ENCODE assay signal across 2 cellular contexts in genomic region chr19:19026299-19026971, GRCh38.
TF ChIP-seq lines count a peak whose summit lies in the region.

No MANE protein-coding gene starts in this region.

TF ChIP-seq in IMR-90, 13 proteins besides CTCF, POLR2A, EP300 and RAD21:
- TF ChIP-seq USF2 (IDR thresholded peaks at IDR 0.05; ENCODE audit: low read depth, low read length): no peak
- no peak for TF ChIP-seq BHLHE40 (IDR thresholded peaks at IDR 0.05; ENCODE audit: low read depth, low read length)
- no peak for TF ChIP-seq MXI1 (IDR thresholded peaks at IDR 0.05; ENCODE audit: borderline replicate concordance, low read depth, low read length)
- no peak for TF ChIP-seq CEBPB (IDR thresholded peaks at IDR 0.05; ENCODE audit: low read depth, low read length)
- TF ChIP-seq MAFK (IDR thresholded peaks at IDR 0.05; ENCODE audit: low read depth, low read length): no peak
- TF ChIP-seq SMC3 (IDR thresholded peaks at IDR 0.05; ENCODE audit: low read depth, low read length): no peak
- TF ChIP-seq MAZ (IDR thresholded peaks at IDR 0.05; ENCODE audit: borderline replicate concordance, low read depth, low read length): no peak
TF ChIP-seq in IMR-90: peak in this region for 0.

TF ChIP-seq in HepG2, 621 proteins besides CTCF, POLR2A, EP300 and RAD21:
- TF ChIP-seq HDAC2 (CRISPR knock-in tag; IDR thresholded peaks at IDR 0.05) (no peak), ZNF468 (CRISPR knock-in tag; IDR thresholded peaks at IDR 0.05) (no peak), ZNF292 (CRISPR knock-in tag; IDR thresholded peaks at IDR 0.05; ENCODE audit: borderline replicate concordance, low read depth) (no peak), ZNF30 (CRISPR knock-in tag; IDR thresholded peaks at IDR 0.05) (no peak), ZNF547 (CRISPR knock-in tag; IDR thresholded peaks at IDR 0.05) (no peak), SATB2 (CRISPR knock-in tag; IDR thresholded peaks at IDR 0.05) (no peak), ZNF772 (CRISPR knock-in tag; IDR thresholded peaks at IDR 0.05) (no peak), ZNF605 (CRISPR knock-in tag; IDR thresholded peaks at IDR 0.05) (no peak), ARID4A (CRISPR knock-in tag; IDR thresholded peaks at IDR 0.05; ENCODE audit: borderline replicate concordance) (no peak), ZNF747 (CRISPR knock-in tag; IDR thresholded peaks at IDR 0.05; ENCODE audit: borderline replicate concordance) (no peak), MTF1 (CRISPR knock-in tag; IDR thresholded peaks at IDR 0.05) (no peak), STAG1 (CRISPR knock-in tag; IDR thresholded peaks at IDR 0.05) (peak; percentile 51), ZNF234 (CRISPR knock-in tag; conservative IDR thresholded peaks at IDR 0.05) (no peak), ZSCAN20 (CRISPR knock-in tag; IDR thresholded peaks at IDR 0.05; ENCODE audit: borderline replicate concordance) (no peak), MED8 (CRISPR knock-in tag; IDR thresholded peaks at IDR 0.05; ENCODE audit: insufficient replicate concordance) (peak; percentile 28), ZNF710 (CRISPR knock-in tag; IDR thresholded peaks at IDR 0.05; ENCODE audit: borderline replicate concordance) (no peak)
- TF ChIP-seq, protein P1, sequence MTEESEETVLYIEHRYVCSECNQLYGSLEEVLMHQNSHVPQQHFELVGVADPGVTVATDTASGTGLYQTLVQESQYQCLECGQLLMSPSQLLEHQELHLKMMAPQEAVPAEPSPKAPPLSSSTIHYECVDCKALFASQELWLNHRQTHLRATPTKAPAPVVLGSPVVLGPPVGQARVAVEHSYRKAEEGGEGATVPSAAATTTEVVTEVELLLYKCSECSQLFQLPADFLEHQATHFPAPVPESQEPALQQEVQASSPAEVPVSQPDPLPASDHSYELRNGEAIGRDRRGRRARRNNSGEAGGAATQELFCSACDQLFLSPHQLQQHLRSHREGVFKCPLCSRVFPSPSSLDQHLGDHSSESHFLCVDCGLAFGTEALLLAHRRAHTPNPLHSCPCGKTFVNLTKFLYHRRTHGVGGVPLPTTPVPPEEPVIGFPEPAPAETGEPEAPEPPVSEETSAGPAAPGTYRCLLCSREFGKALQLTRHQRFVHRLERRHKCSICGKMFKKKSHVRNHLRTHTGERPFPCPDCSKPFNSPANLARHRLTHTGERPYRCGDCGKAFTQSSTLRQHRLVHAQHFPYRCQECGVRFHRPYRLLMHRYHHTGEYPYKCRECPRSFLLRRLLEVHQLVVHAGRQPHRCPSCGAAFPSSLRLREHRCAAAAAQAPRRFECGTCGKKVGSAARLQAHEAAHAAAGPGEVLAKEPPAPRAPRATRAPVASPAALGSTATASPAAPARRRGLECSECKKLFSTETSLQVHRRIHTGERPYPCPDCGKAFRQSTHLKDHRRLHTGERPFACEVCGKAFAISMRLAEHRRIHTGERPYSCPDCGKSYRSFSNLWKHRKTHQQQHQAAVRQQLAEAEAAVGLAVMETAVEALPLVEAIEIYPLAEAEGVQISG (CRISPR knock-in tag; IDR thresholded peaks at IDR 0.05): no peak
- TF ChIP-seq, protein P2, sequence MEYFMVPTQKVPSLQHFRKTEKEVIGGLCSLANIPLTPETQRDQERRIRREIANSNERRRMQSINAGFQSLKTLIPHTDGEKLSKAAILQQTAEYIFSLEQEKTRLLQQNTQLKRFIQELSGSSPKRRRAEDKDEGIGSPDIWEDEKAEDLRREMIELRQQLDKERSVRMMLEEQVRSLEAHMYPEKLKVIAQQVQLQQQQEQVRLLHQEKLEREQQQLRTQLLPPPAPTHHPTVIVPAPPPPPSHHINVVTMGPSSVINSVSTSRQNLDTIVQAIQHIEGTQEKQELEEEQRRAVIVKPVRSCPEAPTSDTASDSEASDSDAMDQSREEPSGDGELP (IDR thresholded peaks at IDR 0.05; ENCODE audit: borderline replicate concordance, low read depth): peak; percentile 30; the same call in 1 of the 2 replicates
- TF ChIP-seq, protein P3, sequence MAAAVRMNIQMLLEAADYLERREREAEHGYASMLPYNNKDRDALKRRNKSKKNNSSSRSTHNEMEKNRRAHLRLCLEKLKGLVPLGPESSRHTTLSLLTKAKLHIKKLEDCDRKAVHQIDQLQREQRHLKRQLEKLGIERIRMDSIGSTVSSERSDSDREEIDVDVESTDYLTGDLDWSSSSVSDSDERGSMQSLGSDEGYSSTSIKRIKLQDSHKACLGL (CRISPR knock-in tag; IDR thresholded peaks at IDR 0.05): no peak
- TF ChIP-seq, protein P4, sequence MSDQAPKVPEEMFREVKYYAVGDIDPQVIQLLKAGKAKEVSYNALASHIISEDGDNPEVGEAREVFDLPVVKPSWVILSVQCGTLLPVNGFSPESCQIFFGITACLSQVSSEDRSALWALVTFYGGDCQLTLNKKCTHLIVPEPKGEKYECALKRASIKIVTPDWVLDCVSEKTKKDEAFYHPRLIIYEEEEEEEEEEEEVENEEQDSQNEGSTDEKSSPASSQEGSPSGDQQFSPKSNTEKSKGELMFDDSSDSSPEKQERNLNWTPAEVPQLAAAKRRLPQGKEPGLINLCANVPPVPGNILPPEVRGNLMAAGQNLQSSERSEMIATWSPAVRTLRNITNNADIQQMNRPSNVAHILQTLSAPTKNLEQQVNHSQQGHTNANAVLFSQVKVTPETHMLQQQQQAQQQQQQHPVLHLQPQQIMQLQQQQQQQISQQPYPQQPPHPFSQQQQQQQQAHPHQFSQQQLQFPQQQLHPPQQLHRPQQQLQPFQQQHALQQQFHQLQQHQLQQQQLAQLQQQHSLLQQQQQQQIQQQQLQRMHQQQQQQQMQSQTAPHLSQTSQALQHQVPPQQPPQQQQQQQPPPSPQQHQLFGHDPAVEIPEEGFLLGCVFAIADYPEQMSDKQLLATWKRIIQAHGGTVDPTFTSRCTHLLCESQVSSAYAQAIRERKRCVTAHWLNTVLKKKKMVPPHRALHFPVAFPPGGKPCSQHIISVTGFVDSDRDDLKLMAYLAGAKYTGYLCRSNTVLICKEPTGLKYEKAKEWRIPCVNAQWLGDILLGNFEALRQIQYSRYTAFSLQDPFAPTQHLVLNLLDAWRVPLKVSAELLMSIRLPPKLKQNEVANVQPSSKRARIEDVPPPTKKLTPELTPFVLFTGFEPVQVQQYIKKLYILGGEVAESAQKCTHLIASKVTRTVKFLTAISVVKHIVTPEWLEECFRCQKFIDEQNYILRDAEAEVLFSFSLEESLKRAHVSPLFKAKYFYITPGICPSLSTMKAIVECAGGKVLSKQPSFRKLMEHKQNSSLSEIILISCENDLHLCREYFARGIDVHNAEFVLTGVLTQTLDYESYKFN (CRISPR knock-in tag; conservative IDR thresholded peaks at IDR 0.05): no peak
